In the genomic region with DNA sequence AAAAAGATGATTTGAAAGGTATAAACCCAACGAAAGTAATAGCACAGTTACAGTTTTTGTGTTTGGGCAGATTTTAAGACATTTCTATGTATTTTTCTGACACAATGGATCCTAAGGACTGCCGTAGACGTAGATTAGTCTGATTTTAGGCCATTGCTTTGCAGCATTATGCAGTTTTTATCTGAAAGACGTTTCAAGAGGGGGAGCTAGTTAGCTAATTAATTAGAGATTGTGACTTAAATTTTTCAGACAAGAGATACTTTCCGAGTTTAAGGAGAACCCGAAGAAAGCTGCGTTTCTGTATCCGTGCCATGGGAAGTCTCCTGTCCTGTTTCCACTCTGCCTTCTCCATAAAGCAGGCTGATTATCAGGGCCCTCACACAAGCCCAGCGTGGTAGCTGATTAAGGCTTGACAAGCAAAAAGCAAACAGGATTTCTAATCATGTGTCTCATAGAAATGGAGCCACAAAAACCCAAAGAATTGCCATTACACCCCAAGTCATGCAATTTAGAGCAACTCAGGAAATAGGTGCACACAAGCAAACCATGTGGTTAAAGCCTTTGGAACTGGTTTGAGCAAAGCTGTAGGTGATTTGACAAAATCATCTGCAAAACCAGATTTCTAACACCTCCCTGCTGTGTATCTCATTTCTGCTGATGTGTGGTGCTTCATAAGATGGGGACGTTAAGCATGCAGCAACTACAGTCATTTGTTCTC, we compare ENCODE assay signal across 11 cellular contexts.
DNase-seq lines count a peak whose midpoint lies in the region; ATAC-seq and TF ChIP-seq lines count a peak whose summit lies in the region.
"Had no signal": no experiment of that assay in that cellular context is flagged by ENCODE, and none has a peak within 500 bp of the region (broad histone marks: within the 10 kb centered on the region; RNA-seq: fewer than 3 reads in every experiment).

No MANE protein-coding gene starts in this region.

- no peaks in the 10 kb centered on the region for H3K9me2 ChIP-seq in PC-3 (replicated peaks; ENCODE audit: low read length)

- H3K4me3 ChIP-seq in PC-3 (ENCODE audit: low read length) (no peak overlapping the region), esophagus muscularis mucosa (no peak overlapping the region), smooth muscle cell (no peak overlapping the region)
- H3K4me3 ChIP-seq: gastrocnemius medialis, MG63 had no signal

- BruUV-seq in PC-3 (replicated peaks; lab: Mats Ljungman, UMichigan): no TSS peak

- CTCF ChIA-PET in activated CD4-positive, alpha-beta T cell treated with anti-CD3 and anti-CD28 coated beads, Interleukin-2, amount 10 ng/mL, durations not matched to agents 7 days and 5 days (lab: Charles Lee): interaction anchor here (0.6 to 1.3 kb wide), 11 partner anchors 8 to 517 kb away, joined by 3 to 7 read pairs (median 3); no protein-coding TSS in a partner anchor
- CTCF ChIA-PET in PC-3 (lab: Charles Lee): interaction anchor here (0.6 kb wide), 1 partner anchor 123 kb away, joined by 4 read pairs; no protein-coding TSS in a partner anchor

- POLR2A ChIA-PET in activated CD4-positive, alpha-beta T cell treated with anti-CD3 and anti-CD28 coated beads, Interleukin-2, amount 10 ng/mL, durations not matched to agents 7 days and 5 days (lab: Charles Lee): interaction anchor here (0.8 kb wide), 1 partner anchor 959 kb away, joined by 3 read pairs; no protein-coding TSS in a partner anchor
- POLR2A ChIA-PET in PC-3 (lab: Charles Lee; ENCODE audit: unreplicated experiment): no interaction called here

- peak overlapping the region; percentile 92 for H3K27ac Mint-ChIP-seq in activated CD4-positive, alpha-beta T cell treated with anti-CD3 and anti-CD28 coated beads, Interleukin-2, amount 10 ng/mL, durations not matched to agents 7 days and 5 days

- H3F3A ChIP-seq in PC-3 (ENCODE audit: low read length, unreplicated experiment) (no peaks in the 10 kb centered on the region), smooth muscle cell (ENCODE audit: low read depth) (peaks cover 7% of the 10 kb centered on the region)

- H3K9me3 Mint-ChIP-seq in activated CD4-positive, alpha-beta T cell treated with anti-CD3 and anti-CD28 coated beads, Interleukin-2, amount 10 ng/mL, durations not matched to agents 7 days and 5 days: peaks cover 6% of the 10 kb centered on the region

- H3K27me3 ChIP-seq in PC-3 (ENCODE audit: low read length): no peaks in the 10 kb centered on the region
- H3K27me3 ChIP-seq in esophagus muscularis mucosa: no peaks in the 10 kb centered on the region
- H3K27me3 ChIP-seq in smooth muscle cell (ENCODE audit: low read depth): no peaks in the 10 kb centered on the region
- H3K27me3 ChIP-seq: gastrocnemius medialis, MG63 had no signal

- H3K4me2 ChIP-seq in PC-3 (ENCODE audit: low read length) (no peak overlapping the region), smooth muscle cell (no peak overlapping the region)

- H3K36me3 Mint-ChIP-seq in activated CD4-positive, alpha-beta T cell treated with anti-CD3 and anti-CD28 coated beads, Interleukin-2, amount 10 ng/mL, durations not matched to agents 7 days and 5 days (ENCODE audit: low read depth): peaks cover 38% of the 10 kb centered on the region

- no peak for TF ChIP-seq EP300 in esophagus muscularis mucosa (IDR thresholded peaks at IDR 0.05)

- H3K4me1 ChIP-seq in PC-3 (ENCODE audit: insufficient read depth, low read length) (peaks cover 4% of the 10 kb centered on the region; the same call in 1 of the 2 replicates), esophagus muscularis mucosa (peaks cover 0 to 5% (median 3%) of the 10 kb centered on the region in 4 donors), smooth muscle cell (ENCODE audit: low read depth) (peaks cover 28% of the 10 kb centered on the region)
- H3K4me1 ChIP-seq: gastrocnemius medialis had no signal

- intact Hi-C loops in PC-3 (cut with micrococcal nuclease) (loop anchor here (1.0 kb wide), 3 partner anchors 280 to 960 kb away; no protein-coding TSS in a partner anchor), esophagus muscularis mucosa (cut with DNase I) (loop anchor here (5.0 kb wide), 1 partner anchor 962 kb away; no protein-coding TSS in a partner anchor)

- ATAC-seq in PC-3 (peak; percentile 49), HG03521 (IDR thresholded peaks at IDR 0.05; ENCODE audit: unreplicated experiment) (no peak)
- ATAC-seq: gastrocnemius medialis had no signal

- TF ChIP-seq CTCF in PC-3 (conservative IDR thresholded peaks at IDR 0.05; ENCODE audit: low read depth, low read length) (peak; percentile 47), esophagus muscularis mucosa (IDR thresholded peaks at IDR 0.05) (peak in 1 of 3 experiments; percentile 25), smooth muscle cell (IDR thresholded peaks at IDR 0.05; ENCODE audit: borderline replicate concordance, insufficient read depth, poor library complexity, severe bottlenecking) (no peak)

- no peaks in the 10 kb centered on the region for H3K79me2 ChIP-seq in PC-3 (ENCODE audit: low read length)
- no peaks in the 10 kb centered on the region for H3K79me2 ChIP-seq in smooth muscle cell (ENCODE audit: low read depth)

- no peak overlapping the region for H3K9ac ChIP-seq in PC-3 (ENCODE audit: low read length)
- no peak overlapping the region for H3K9ac ChIP-seq in smooth muscle cell (ENCODE audit: low read depth)

- no peak overlapping the region for H3K27ac ChIP-seq in PC-3 (ENCODE audit: low read length)
- H3K27ac ChIP-seq in esophagus muscularis mucosa (replicated peaks in 1 of 4): no peak overlapping the region
- no peak overlapping the region for H3K27ac ChIP-seq in smooth muscle cell (ENCODE audit: low read depth)
- H3K27ac ChIP-seq: gastrocnemius medialis had no signal

- no peaks in the 10 kb centered on the region for H3K27me3 Mint-ChIP-seq in activated CD4-positive, alpha-beta T cell treated with anti-CD3 and anti-CD28 coated beads, Interleukin-2, amount 10 ng/mL, durations not matched to agents 7 days and 5 days

- H2AFZ ChIP-seq in PC-3 (ENCODE audit: low read length) (peak overlapping the region; percentile 57), smooth muscle cell (ENCODE audit: low read depth) (peak overlapping the region; percentile 50)

- H3K36me3 ChIP-seq in PC-3 (ENCODE audit: low read depth, low read length) (no peaks in the 10 kb centered on the region), esophagus muscularis mucosa (no peaks in the 10 kb centered on the region), smooth muscle cell (ENCODE audit: low read depth) (no peaks in the 10 kb centered on the region)
- H3K36me3 ChIP-seq: gastrocnemius medialis, MG63 had no signal

- H3K4me3 Mint-ChIP-seq in activated CD4-positive, alpha-beta T cell treated with anti-CD3 and anti-CD28 coated beads, Interleukin-2, amount 10 ng/mL, durations not matched to agents 7 days and 5 days: peak overlapping the region; percentile 78

- H3K9me3 ChIP-seq in PC-3 (ENCODE audit: low read length) (no peaks in the 10 kb centered on the region), esophagus muscularis mucosa (no peaks in the 10 kb centered on the region), smooth muscle cell (replicated peaks; ENCODE audit: low read depth) (no peaks in the 10 kb centered on the region)
- H3K9me3 ChIP-seq: gastrocnemius medialis, MG63 had no signal

- peaks cover 48% of the 10 kb centered on the region for H3K4me1 Mint-ChIP-seq in activated CD4-positive, alpha-beta T cell treated with anti-CD3 and anti-CD28 coated beads, Interleukin-2, amount 10 ng/mL, durations not matched to agents 7 days and 5 days

- 26% methylated on average over 10 of the region's 10 CpGs for WGBS in esophagus muscularis mucosa
- 54% methylated on average over 10 of the region's 10 CpGs for WGBS in smooth muscle cell (ENCODE audit: low lambda C conversion rate)

- H4K20me1 ChIP-seq in PC-3 (ENCODE audit: low read length) (no peaks in the 10 kb centered on the region), smooth muscle cell (ENCODE audit: low read depth) (no peaks in the 10 kb centered on the region)

- TF ChIP-seq POLR2A in esophagus muscularis mucosa (IDR thresholded peaks at IDR 0.05; ENCODE audit: low read depth): no peak

- peak; percentile 65 for DNase-seq in activated CD4-positive, alpha-beta T cell treated with anti-CD3 and anti-CD28 coated beads, Interleukin-2, amount 10 ng/mL, durations not matched to agents 7 days and 5 days
- no peak for DNase-seq in activated CD4-positive, alpha-beta T cell treated with anti-CD3 and anti-CD28 coated beads, Interleukin-2, amount 50 U/mL, for 4 hours
- DNase-seq in PC-3 (peak; percentile 28), esophagus muscularis mucosa (ENCODE audit: extremely low spot score) (peak; percentile 50), smooth muscle cell (lab: John Stamatoyannopoulos, UW; ENCODE audit: unreplicated experiment) (no peak), NCI-H2107 (lab: John Stamatoyannopoulos, UW) (no peak), kidney glomerular epithelial cell (lab: John Stamatoyannopoulos, UW) (no peak)
- DNase-seq: activated CD4-positive, alpha-beta T cell treated with anti-CD3 and anti-CD28 coated beads for 1 hour; gastrocnemius medialis; MG63 had no signal

Comparison
In these comparisons a context has a peak if more than half of its experiments do, and no peak if none do; other contexts are left out.
1. DNase-seq: peak in activated CD4-positive, alpha-beta T cell treated with anti-CD3 and anti-CD28 coated beads, Interleukin-2, amount 10 ng/mL, durations not matched to agents 7 days and 5 days (single experiment), PC-3 (single experiment) and esophagus muscularis mucosa (single experiment); none in activated CD4-positive, alpha-beta T cell treated with anti-CD3 and anti-CD28 coated beads, Interleukin-2, amount 50 U/mL, for 4 hours (0 of 2), smooth muscle cell (single experiment), NCI-H2107 (single experiment) and kidney glomerular epithelial cell (single experiment).